In the genomic region with DNA sequence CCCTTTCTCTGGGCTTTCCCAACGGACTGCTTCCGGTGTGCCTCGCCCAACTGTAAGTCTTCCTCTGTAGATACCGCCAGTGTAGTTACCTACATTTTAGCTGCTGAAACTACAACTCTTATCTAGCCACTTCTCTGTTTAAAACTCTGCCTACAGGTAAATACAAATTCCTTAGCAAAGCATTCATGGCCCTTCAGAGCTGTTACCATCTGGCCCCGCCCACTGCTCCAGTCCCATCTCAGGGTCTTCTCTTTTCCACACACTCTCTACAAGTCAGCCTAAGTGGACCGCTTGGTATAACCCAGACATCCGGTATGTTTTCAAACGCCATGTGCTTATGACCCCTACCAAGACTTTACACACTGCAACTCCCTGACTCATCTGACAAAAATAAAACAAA, we compare ENCODE assay signal across 28 cellular contexts. TPM values are rescaled to one million over a fixed set of nuclear protein-coding genes. Genes with fewer than 3 reads are reported as not detected.
"Had no signal": no experiment of that assay in that cellular context is flagged by ENCODE, and none has a peak within 500 bp of the region (broad histone marks: within the 10 kb centered on the region; RNA-seq: fewer than 3 reads in every experiment).

No MANE protein-coding gene starts in this region.

- H3K4me3 ChIP-seq: lower lobe of right lung, ovary, right atrium auricular region, right lobe of liver, smooth muscle cell, tibial nerve, uterus had no signal

- H3K36me3 Mint-ChIP-seq: mesothelial cell of epicardium; naive B cell; natural killer cell treated with Interleukin-12 subunit alpha and Interleukin-12 subunit beta and Interleukin-15 and Interleukin-18, amount 100 ng/mL, for 72 hours; stimulated activated effector memory CD8-positive, alpha-beta T cell treated with anti-CD3 and anti-CD28 coated beads, Interleukin-12 subunit alpha, Interleukin-12 subunit beta, amount 100 ng/mL, for 72 hours; type B pancreatic cell had no signal

- DNase-seq: hypothalamus; kidney glomerular epithelial cell; left cardiac atrium; left ventricle myocardium superior; lower lobe of right lung; mammary epithelial cell; mesenchymal stem cell; naive B cell; ovary; right lobe of liver; stimulated activated CD4-positive, alpha-beta T cell treated with anti-CD3 and anti-CD28 coated beads, Interleukin-12 subunit alpha, Interleukin-12 subunit beta, amount 100 ng/mL, for 4 hours; stimulated activated CD4-positive, alpha-beta T cell treated with anti-CD3 and anti-CD28 coated beads, Interleukin-15, amount 100 ng/mL, for 24 hours; stimulated activated CD4-positive, alpha-beta T cell treated with anti-CD3 and anti-CD28 coated beads, Interleukin-2, amount 100 ng/mL, for 24 hours; stimulated activated CD4-positive, alpha-beta T cell treated with anti-CD3 and anti-CD28 coated beads, Interleukin-4, amount 100 ng/mL, for 1 hour; stimulated activated naive CD4-positive, alpha-beta T cell treated with Interleukin-2 at 50 U/mL for 16 hours; stimulated activated naive CD8-positive, alpha-beta T cell treated with anti-CD3 and anti-CD28 coated beads, Interleukin-15, amount 100 ng/mL, for 72 hours; substantia nigra; uterus had no signal

- ATAC-seq: left cardiac atrium; left lobe of liver; left ventricle myocardium superior; lower lobe of right lung; natural killer cell treated with Interleukin-12 subunit alpha and Interleukin-12 subunit beta and Interleukin-15 and Interleukin-18, amount 100 ng/mL, for 72 hours; right lobe of liver; stimulated activated effector memory CD8-positive, alpha-beta T cell treated with anti-CD3 and anti-CD28 coated beads, Interleukin-12 subunit alpha, Interleukin-12 subunit beta, amount 100 ng/mL, for 72 hours; stimulated activated naive CD8-positive, alpha-beta T cell treated with anti-CD3 and anti-CD28 coated beads, Interleukin-15, amount 100 ng/mL, for 72 hours had no signal

- H3K4me1 Mint-ChIP-seq: naive B cell; stimulated activated effector memory CD8-positive, alpha-beta T cell treated with anti-CD3 and anti-CD28 coated beads, Interleukin-12 subunit alpha, Interleukin-12 subunit beta, amount 100 ng/mL, for 72 hours; stimulated activated naive CD8-positive, alpha-beta T cell treated with anti-CD3 and anti-CD28 coated beads, Interleukin-15, amount 100 ng/mL, for 72 hours had no signal

- H3K9me3 Mint-ChIP-seq: mesothelial cell of epicardium; naive B cell; natural killer cell treated with Interleukin-12 subunit alpha and Interleukin-12 subunit beta and Interleukin-15 and Interleukin-18, amount 100 ng/mL, for 72 hours; stimulated activated effector memory CD8-positive, alpha-beta T cell treated with anti-CD3 and anti-CD28 coated beads, Interleukin-12 subunit alpha, Interleukin-12 subunit beta, amount 100 ng/mL, for 72 hours; stimulated activated naive CD8-positive, alpha-beta T cell treated with anti-CD3 and anti-CD28 coated beads, Interleukin-15, amount 100 ng/mL, for 72 hours; type B pancreatic cell had no signal

- H3K4me3 Mint-ChIP-seq: mesothelial cell of epicardium; naive B cell; natural killer cell treated with Interleukin-12 subunit alpha and Interleukin-12 subunit beta and Interleukin-15 and Interleukin-18, amount 100 ng/mL, for 72 hours; stimulated activated effector memory CD8-positive, alpha-beta T cell treated with anti-CD3 and anti-CD28 coated beads, Interleukin-12 subunit alpha, Interleukin-12 subunit beta, amount 100 ng/mL, for 72 hours; stimulated activated naive CD8-positive, alpha-beta T cell treated with anti-CD3 and anti-CD28 coated beads, Interleukin-15, amount 100 ng/mL, for 72 hours; type B pancreatic cell had no signal

- H3K27me3 Mint-ChIP-seq: progenitor cell of endocrine pancreas; stimulated activated naive CD8-positive, alpha-beta T cell treated with anti-CD3 and anti-CD28 coated beads, Interleukin-15, amount 100 ng/mL, for 72 hours; type B pancreatic cell had no signal

- H3K27ac Mint-ChIP-seq: mesothelial cell of epicardium; naive B cell; natural killer cell treated with Interleukin-12 subunit alpha and Interleukin-12 subunit beta and Interleukin-15 and Interleukin-18, amount 100 ng/mL, for 72 hours; progenitor cell of endocrine pancreas; stimulated activated effector memory CD8-positive, alpha-beta T cell treated with anti-CD3 and anti-CD28 coated beads, Interleukin-12 subunit alpha, Interleukin-12 subunit beta, amount 100 ng/mL, for 72 hours; stimulated activated naive CD8-positive, alpha-beta T cell treated with anti-CD3 and anti-CD28 coated beads, Interleukin-15, amount 100 ng/mL, for 72 hours; type B pancreatic cell had no signal

RNA-seq across cellular contexts. Expression of a gene that starts 41.0 kb away (rescaled TPM):
- total RNA-seq: left lobe of liver; lower lobe of right lung; natural killer cell treated with Interleukin-12 subunit alpha and Interleukin-12 subunit beta and Interleukin-15 and Interleukin-18, amount 100 ng/mL, for 72 hours; ovary; right atrium auricular region; right lobe of liver; ureter had no signal
